Comparison of ENCODE assay signal across 15 cellular contexts in the genomic region with DNA sequence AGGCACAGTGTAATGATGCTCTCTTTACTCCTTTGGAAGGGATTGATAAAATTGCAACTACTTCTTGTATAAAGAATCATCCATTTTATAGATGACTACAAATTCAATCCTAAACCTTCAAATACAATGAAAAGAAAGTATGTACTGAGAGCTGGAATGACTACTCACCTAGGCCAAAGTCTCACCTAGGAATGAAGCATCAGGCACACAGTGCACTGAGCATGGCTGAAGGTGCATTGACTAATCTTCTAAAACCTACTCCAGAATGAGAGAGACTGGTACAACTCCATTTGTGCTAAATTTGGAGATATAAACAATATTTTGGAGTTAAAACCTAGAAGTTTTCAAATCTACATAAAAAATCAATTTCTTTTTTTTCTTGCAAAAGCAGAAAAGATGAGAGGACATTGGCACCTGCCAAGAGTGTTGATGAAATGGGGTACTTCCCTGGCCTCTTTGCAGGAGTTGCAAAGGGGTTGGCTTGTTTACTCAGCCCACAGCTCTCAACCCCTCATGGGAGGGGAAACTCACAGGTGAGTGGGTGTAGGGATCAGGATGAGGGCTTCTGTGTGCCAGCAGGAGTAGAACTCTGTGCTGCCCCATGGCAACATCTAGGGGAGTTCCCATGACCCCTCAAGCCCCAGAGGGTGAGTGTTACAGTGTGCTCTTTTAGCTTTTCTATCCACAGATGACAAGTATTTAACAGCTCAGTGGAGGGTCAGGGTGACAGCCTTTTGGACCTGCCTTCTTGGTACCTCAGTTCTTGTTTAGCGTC. TPM values are rescaled to one million over a fixed set of nuclear protein-coding genes. Genes with fewer than 3 reads are reported as not detected.
DNase-seq lines count a peak whose midpoint lies in the region; ATAC-seq, FAIRE-seq and TF ChIP-seq lines count a peak whose summit lies in the region.
"Had no signal": no experiment of that assay in that cellular context is flagged by ENCODE, and none has a peak within 500 bp of the region (broad histone marks: within the 10 kb centered on the region; RNA-seq: fewer than 3 reads in every experiment).

No MANE protein-coding gene starts in this region.

- peak in 2 of 10 experiments; percentile 21 to 37 for DNase-seq in CD4-positive, alpha-beta T cell
- DNase-seq in GM19239 (ENCODE audit: insufficient read length, low spot score) (no peak), mucosa of descending colon (no peak), dermis blood vessel endothelial cell (no peak), prostate gland (ENCODE audit: low spot score) (no peak), hippocampal formation (lab: John Stamatoyannopoulos, UW) (no peak), SK-N-SH (no peak)
- peak; percentile 44 for DNase-seq in activated CD8-positive, alpha-beta T cell treated with anti-CD3 and anti-CD28 coated beads, Interleukin-2, amount 10 ng/mL, durations not matched to agents 7 days and 5 days
- DNase-seq: adrenal gland, cortex of kidney, mesenchymal stem cell, NCI-H1092, NCI-H446 treated with DMSO at 0.1 percent for 48 hours had no signal

- no peak for TF ChIP-seq POLR2A in prostate gland (IDR thresholded peaks at IDR 0.05)

- peak overlapping the region; percentile 55 for H3K27ac ChIP-seq in CD4-positive, alpha-beta T cell (ENCODE audit: low read depth, low read length)
- H3K27ac ChIP-seq in prostate gland (no peak overlapping the region), SK-N-SH (ENCODE audit: low read depth in 2 of 2, low read length in 1 of 2) (no peak overlapping the region)
- H3K27ac ChIP-seq: adrenal gland, C4-2B, RWPE1 had no signal

- H2AFZ ChIP-seq in SK-N-SH (ENCODE audit: low read depth): no peak overlapping the region

- CTCF ChIA-PET in CD4-positive, alpha-beta T cell (lab: Charles Lee): interaction anchor here (0.5 to 1.3 kb wide), 3 partner anchors 41 to 49 kb away, joined by 3 read pairs; no protein-coding TSS in a partner anchor
- CTCF ChIA-PET in activated CD8-positive, alpha-beta T cell treated with anti-CD3 and anti-CD28 coated beads, Interleukin-2, amount 10 ng/mL, durations not matched to agents 7 days and 5 days (lab: Charles Lee): interaction anchor here (0.9 to 1.4 kb wide), 5 partner anchors 10 to 68 kb away, joined by 3 to 4 read pairs (median 3); no protein-coding TSS in a partner anchor
- CTCF ChIA-PET in SK-N-SH (lab: Yijun Ruan, JAX): no interaction called here

- H3K9ac ChIP-seq in SK-N-SH: no peak overlapping the region

- H3K79me2 ChIP-seq in SK-N-SH (ENCODE audit: insufficient read depth): no peaks in the 10 kb centered on the region

- no peaks in the 10 kb centered on the region for H3K27me3 ChIP-seq in CD4-positive, alpha-beta T cell (ENCODE audit: control insufficient read depth, insufficient read depth, low read length)
- H3K27me3 ChIP-seq in prostate gland (replicated peaks; ENCODE audit: insufficient read depth): no peaks in the 10 kb centered on the region
- no peaks in the 10 kb centered on the region for H3K27me3 ChIP-seq in SK-N-SH (ENCODE audit: insufficient read depth)
- H3K27me3 ChIP-seq: adrenal gland had no signal

- no peaks in the 10 kb centered on the region for H4K20me1 ChIP-seq in SK-N-SH (ENCODE audit: insufficient read depth)

- TF ChIP-seq RAD21 in SK-N-SH (IDR thresholded peaks at IDR 0.05; ENCODE audit: low read length): no peak

- no peak for TF ChIP-seq EP300 in SK-N-SH (IDR thresholded peaks at IDR 0.05; ENCODE audit: borderline replicate concordance in 1 of 2, low read depth in 1 of 2, low read length in 1 of 2)

- peaks cover 30% of the 10 kb centered on the region for H3K9me3 Mint-ChIP-seq in CD4-positive, alpha-beta T cell
- peaks cover 8% of the 10 kb centered on the region for H3K9me3 Mint-ChIP-seq in activated CD8-positive, alpha-beta T cell treated with anti-CD3 and anti-CD28 coated beads, Interleukin-2, amount 10 ng/mL, durations not matched to agents 7 days and 5 days (ENCODE audit: insufficient read depth)

- H3K4me3 ChIP-seq in mucosa of descending colon (no peak overlapping the region), prostate gland (no peak overlapping the region), SK-N-SH (ENCODE audit: low read depth in 2 of 2, low read length in 1 of 2) (no peak overlapping the region)
- H3K4me3 ChIP-seq: adrenal gland had no signal

- peak overlapping the region; percentile 90 for H3K27ac Mint-ChIP-seq in CD4-positive, alpha-beta T cell
- peak overlapping the region; percentile 88 for H3K27ac Mint-ChIP-seq in activated CD8-positive, alpha-beta T cell treated with anti-CD3 and anti-CD28 coated beads, Interleukin-2, amount 10 ng/mL, durations not matched to agents 7 days and 5 days

- POLR2A ChIA-PET in CD4-positive, alpha-beta T cell (lab: Charles Lee): interaction anchor here (0.6 to 6.2 kb wide), 21 partner anchors 8 to 511 kb away, joined by 3 to 96 read pairs (median 5); partner anchors contain the start of genes CD69 and CLEC2D
- POLR2A ChIA-PET in activated CD8-positive, alpha-beta T cell treated with anti-CD3 and anti-CD28 coated beads, Interleukin-2, amount 10 ng/mL, durations not matched to agents 7 days and 5 days (lab: Charles Lee): interaction anchor here (0.7 to 4.8 kb wide), 7 partner anchors 13 to 59 kb away, joined by 3 to 23 read pairs (median 4); partner anchors contain the start of gene CD69
- POLR2A ChIA-PET in SK-N-SH (lab: Yijun Ruan, JAX): no interaction called here

- intact Hi-C loops in CD4-positive, alpha-beta T cell (cut with DNase I, micrococcal nuclease): loop anchor here in 1 of 2 experiments (2.0 kb wide), 1 partner anchor 51 kb away; no protein-coding TSS in a partner anchor
- intact Hi-C loops in mucosa of descending colon (cut with DNase I, micrococcal nuclease) (loop anchor here in 1 of 2 donors (10.0 kb wide), 1 partner anchor 67 kb away; no protein-coding TSS in a partner anchor), prostate gland (cut with DNase I) (no loop called here)

- H3K4me2 ChIP-seq in SK-N-SH: no peak overlapping the region

- H3K9me3 ChIP-seq in CD4-positive, alpha-beta T cell (ENCODE audit: control insufficient read depth, low read length): peaks cover 47% of the 10 kb centered on the region
- no peaks in the 10 kb centered on the region for H3K9me3 ChIP-seq in mucosa of descending colon
- H3K9me3 ChIP-seq in prostate gland: no peaks in the 10 kb centered on the region
- no peaks in the 10 kb centered on the region for H3K9me3 ChIP-seq in SK-N-SH
- H3K9me3 ChIP-seq: adrenal gland had no signal

- peak; percentile 82 for FAIRE-seq in GM19239 (lab: Jason Lieb, UNC)

- peaks cover 88% of the 10 kb centered on the region for H3K4me1 Mint-ChIP-seq in CD4-positive, alpha-beta T cell (ENCODE audit: low read depth)
- H3K4me1 Mint-ChIP-seq in activated CD8-positive, alpha-beta T cell treated with anti-CD3 and anti-CD28 coated beads, Interleukin-2, amount 10 ng/mL, durations not matched to agents 7 days and 5 days (ENCODE audit: low read depth): peaks cover 74% of the 10 kb centered on the region

- no peaks in the 10 kb centered on the region for H3F3A ChIP-seq in SK-N-SH (replicated peaks; ENCODE audit: insufficient read depth)

- H3K4me3 Mint-ChIP-seq in CD4-positive, alpha-beta T cell: peak overlapping the region; percentile 69
- H3K4me3 Mint-ChIP-seq in activated CD8-positive, alpha-beta T cell treated with anti-CD3 and anti-CD28 coated beads, Interleukin-2, amount 10 ng/mL, durations not matched to agents 7 days and 5 days: peak overlapping the region; percentile 65

- H3K36me3 ChIP-seq in mucosa of descending colon (ENCODE audit: low read depth): no peaks in the 10 kb centered on the region
- H3K36me3 ChIP-seq in prostate gland: no peaks in the 10 kb centered on the region
- no peaks in the 10 kb centered on the region for H3K36me3 ChIP-seq in SK-N-SH (replicated peaks in 1 of 2; ENCODE audit: control insufficient read depth in 1 of 2, insufficient read depth in 2 of 2, low read length in 1 of 2)
- H3K36me3 ChIP-seq: adrenal gland had no signal

- no peak for TF ChIP-seq CTCF in CD4-positive, alpha-beta T cell (IDR thresholded peaks at IDR 0.05)
- TF ChIP-seq CTCF in mucosa of descending colon (IDR thresholded peaks at IDR 0.05): no peak
- TF ChIP-seq CTCF in prostate gland (IDR thresholded peaks at IDR 0.05): no peak
- TF ChIP-seq CTCF in SK-N-SH (IDR thresholded peaks at IDR 0.05): no peak

- peaks cover 49% of the 10 kb centered on the region for H3K36me3 Mint-ChIP-seq in CD4-positive, alpha-beta T cell (ENCODE audit: low read depth)
- H3K36me3 Mint-ChIP-seq in activated CD8-positive, alpha-beta T cell treated with anti-CD3 and anti-CD28 coated beads, Interleukin-2, amount 10 ng/mL, durations not matched to agents 7 days and 5 days (ENCODE audit: low read depth): peaks cover 55% of the 10 kb centered on the region

- H3K4me1 ChIP-seq in mucosa of descending colon (ENCODE audit: low read depth) (no peaks in the 10 kb centered on the region), prostate gland (replicated peaks) (no peaks in the 10 kb centered on the region), SK-N-SH (ENCODE audit: control insufficient read depth in 1 of 2, insufficient read depth in 2 of 2, low read depth in 1 of 2, low read length in 1 of 2) (no peaks in the 10 kb centered on the region)

- peak; percentile 38 for ATAC-seq in CD4-positive, alpha-beta T cell (ENCODE audit: poor library complexity)
- peak; percentile 61 for ATAC-seq in activated CD8-positive, alpha-beta T cell treated with anti-CD3 and anti-CD28 coated beads, Interleukin-2, amount 10 ng/mL, durations not matched to agents 7 days and 5 days
- peak; percentile 48 for ATAC-seq in mucosa of descending colon

- H3K27me3 Mint-ChIP-seq in CD4-positive, alpha-beta T cell: no peaks in the 10 kb centered on the region
- no peaks in the 10 kb centered on the region for H3K27me3 Mint-ChIP-seq in activated CD8-positive, alpha-beta T cell treated with anti-CD3 and anti-CD28 coated beads, Interleukin-2, amount 10 ng/mL, durations not matched to agents 7 days and 5 days (ENCODE audit: low read depth)

- WGBS in prostate gland: 96% methylated on average over 1 of the region's 1 CpG
- WGBS in SK-N-SH (ENCODE audit: low lambda C conversion rate): 21% methylated on average over 1 of the region's 1 CpG

- no peaks in the 10 kb centered on the region for H3K9me2 ChIP-seq in SK-N-SH

RNA-seq across cellular contexts. Expression of gene CLECL1, which starts 31.3 kb away (rescaled TPM):
- total RNA-seq in CD4-positive, alpha-beta T cell: 1 to 10 TPM in 1 of 2 experiments, under 1 TPM in 1; 0.44 to 1.7 TPM
- 1 to 10 TPM; 1.3 to 1.6 TPM for total RNA-seq in activated CD8-positive, alpha-beta T cell treated with anti-CD3 and anti-CD28 coated beads, Interleukin-2, amount 10 ng/mL, durations not matched to agents 7 days and 5 days
- total RNA-seq in mucosa of descending colon (under 1 TPM in 2 of 3 donors, not detected in 1; 0.51 to 0.64 TPM), dermis blood vessel endothelial cell (not detected in 2 replicates), prostate gland (not detected)
- polyA plus RNA-seq in SK-N-SH (2012; rRNA removed): not detected in 2 replicates
- polyA plus RNA-seq in SK-N-SH (2012; cell fraction: cytosol; rRNA removed): not detected in 2 replicates
- not detected in 2 replicates for polyA plus RNA-seq in SK-N-SH (2012; cell fraction: nucleus; rRNA removed)

RNA-seq across cellular contexts. Expression of gene CLEC2D, which starts 32.1 kb away (rescaled TPM):
- total RNA-seq in CD4-positive, alpha-beta T cell: 100 to 1,000 TPM; 121 to 122 TPM
- 100 to 1,000 TPM; 277 to 282 TPM for total RNA-seq in activated CD8-positive, alpha-beta T cell treated with anti-CD3 and anti-CD28 coated beads, Interleukin-2, amount 10 ng/mL, durations not matched to agents 7 days and 5 days
- total RNA-seq in mucosa of descending colon (10 to 100 TPM in 1 of 3 donors, 1 to 10 TPM in 2; 7.1 to 10.1 (median 7.2) TPM), dermis blood vessel endothelial cell (1.2 and 2.4 TPM in 2 replicates), prostate gland (10 to 100 TPM in 1 of 2 donors, 1 to 10 TPM in 1; 4.1 to 19.9 TPM)
- polyA plus RNA-seq in SK-N-SH (2012; rRNA removed): 0.81 and 1.5 TPM in 2 replicates
- 0.55 and 0.68 TPM in 2 replicates for polyA plus RNA-seq in SK-N-SH (2012; cell fraction: cytosol; rRNA removed)
- 4.2 and 7.1 TPM in 2 replicates for polyA plus RNA-seq in SK-N-SH (2012; cell fraction: nucleus; rRNA removed)

RNA-seq across cellular contexts. Expression of gene CD69, which starts 59.1 kb away (rescaled TPM):
- total RNA-seq in CD4-positive, alpha-beta T cell: 100 to 1,000 TPM; 631 to 659 TPM
- total RNA-seq in activated CD8-positive, alpha-beta T cell treated with anti-CD3 and anti-CD28 coated beads, Interleukin-2, amount 10 ng/mL, durations not matched to agents 7 days and 5 days: 100 to 1,000 TPM; 115 to 116 TPM
- 1 to 10 TPM; 2.4 to 4.7 (median 3.2) TPM for total RNA-seq in mucosa of descending colon
- total RNA-seq in dermis blood vessel endothelial cell: 0.23 and 1.5 TPM in 2 replicates
- 1 to 10 TPM; 1.9 to 2.2 TPM for total RNA-seq in prostate gland
- not detected in 2 replicates for polyA plus RNA-seq in SK-N-SH (2012; rRNA removed)
- not detected in 2 replicates for polyA plus RNA-seq in SK-N-SH (2012; cell fraction: cytosol; rRNA removed)
- polyA plus RNA-seq in SK-N-SH (2012; cell fraction: nucleus; rRNA removed): not detected in 2 replicates

Comparison
In these comparisons a context has a peak if more than half of its experiments do, and no peak if none do; other contexts are left out.
1. RNA of gene CLEC2D, which starts 32.1 kb away (total RNA-seq): 277 to 282 TPM in activated CD8-positive, alpha-beta T cell treated with anti-CD3 and anti-CD28 coated beads, Interleukin-2, amount 10 ng/mL, durations not matched to agents 7 days and 5 days and 121 to 122 TPM in CD4-positive, alpha-beta T cell; 4.1 to 19.9 TPM in prostate gland, 7.1 to 10.1 TPM in mucosa of descending colon and 1.2 to 2.4 TPM in dermis blood vessel endothelial cell; every median in the first group is over 4 times any median in the second.
2. RNA of gene CD69, which starts 59.1 kb away (total RNA-seq): 631 to 659 TPM in CD4-positive, alpha-beta T cell and 115 to 116 TPM in activated CD8-positive, alpha-beta T cell treated with anti-CD3 and anti-CD28 coated beads, Interleukin-2, amount 10 ng/mL, durations not matched to agents 7 days and 5 days; 2.4 to 4.7 TPM in mucosa of descending colon, 1.9 to 2.2 TPM in prostate gland and 0.23 to 1.5 TPM in dermis blood vessel endothelial cell; every median in the first group is over 10 times any median in the second.
3. Peak in every context shown above with its lines, with median percentiles within 50 percentile points of each other: ATAC-seq.